16 cellular contexts compared by ENCODE assay signal in genomic region chr11:32122200-32122599, GRCh38. TPM values are rescaled to one million over a fixed set of nuclear protein-coding genes. Genes with fewer than 3 reads are reported as not detected.
DNase-seq lines count a peak whose midpoint lies in the region; ATAC-seq and TF ChIP-seq lines count a peak whose summit lies in the region.
"Had no signal": no experiment of that assay in that cellular context is flagged by ENCODE, and none has a peak within 500 bp of the region (broad histone marks: within the 10 kb centered on the region; RNA-seq: fewer than 3 reads in every experiment).

No MANE protein-coding gene starts in this region.

- CTCF ChIA-PET in CD8-positive, alpha-beta memory T cell (lab: Charles Lee), result no interaction called here

- H3K4me3 Mint-ChIP-seq in CD8-positive, alpha-beta memory T cell, result peak overlapping the region in 4 of 7 donors; percentile 26 to 72 (median 58)
- H3K4me3 Mint-ChIP-seq in central memory CD8-positive, alpha-beta T cell, result peak overlapping the region; percentile 64
- peak overlapping the region; percentile 28 for H3K4me3 Mint-ChIP-seq in natural killer cell treated with Interleukin-12 subunit alpha and Interleukin-12 subunit beta and Interleukin-15 and Interleukin-18, amount 100 ng/mL, for 72 hours
- H3K4me3 Mint-ChIP-seq: CD4-positive, alpha-beta memory T cell; GM23338; H9 had no signal

- no peaks in the 10 kb centered on the region for H3K36me3 ChIP-seq in CD8-positive, alpha-beta memory T cell (ENCODE audit: insufficient read depth, low read length)
- no peaks in the 10 kb centered on the region for H3K36me3 ChIP-seq in upper lobe of left lung

- H3K4me3 ChIP-seq in CD8-positive, alpha-beta memory T cell (ENCODE audit: low read length), result no peak overlapping the region
- H3K4me3 ChIP-seq in upper lobe of left lung, result no peak overlapping the region
- H3K4me3 ChIP-seq: GM12878, GM23338 had no signal

- peak; percentile 67 for ATAC-seq in central memory CD8-positive, alpha-beta T cell (replicated peaks; ENCODE audit: extremely low read depth, poor library complexity, severe bottlenecking)
- peak in 1 of 2 donors; percentile 62 for ATAC-seq in natural killer cell treated with Interleukin-12 subunit alpha and Interleukin-12 subunit beta and Interleukin-15 and Interleukin-18, amount 100 ng/mL, for 72 hours
- ATAC-seq in upper lobe of left lung (ENCODE audit: low FRiP score in 2 of 2), result no peak
- ATAC-seq in HG02970 (IDR thresholded peaks at IDR 0.05; ENCODE audit: low FRiP score, unreplicated experiment), result no peak
- ATAC-seq: GM12878, GM23338, HCT116 had no signal

- WGBS in upper lobe of left lung, 2 donors, result 67 to 79% methylated on average over 2 of the region's 2 CpGs

- H3K27ac Mint-ChIP-seq in CD8-positive, alpha-beta memory T cell, result peak overlapping the region in 5 of 8 donors; percentile 3 to 76 (median 33)
- peak overlapping the region; percentile 46 for H3K27ac Mint-ChIP-seq in central memory CD8-positive, alpha-beta T cell (ENCODE audit: low read depth)
- H3K27ac Mint-ChIP-seq in natural killer cell treated with Interleukin-12 subunit alpha and Interleukin-12 subunit beta and Interleukin-15 and Interleukin-18, amount 100 ng/mL, for 72 hours, result peak overlapping the region in 1 of 2 donors; percentile 2
- H3K27ac Mint-ChIP-seq: CD4-positive, alpha-beta memory T cell; GM23338; H9 had no signal

- H3K27me3 Mint-ChIP-seq in CD8-positive, alpha-beta memory T cell, result peaks cover 9 to 47% of the 10 kb centered on the region in 2 donors
- peaks cover 19% of the 10 kb centered on the region for H3K27me3 Mint-ChIP-seq in central memory CD8-positive, alpha-beta T cell
- H3K27me3 Mint-ChIP-seq in natural killer cell treated with Interleukin-12 subunit alpha and Interleukin-12 subunit beta and Interleukin-15 and Interleukin-18, amount 100 ng/mL, for 72 hours, result peaks cover 14 to 23% of the 10 kb centered on the region in 2 donors

- no peak for TF ChIP-seq POLR2A in upper lobe of left lung (IDR thresholded peaks at IDR 0.05)

- H3K4me1 ChIP-seq in CD8-positive, alpha-beta memory T cell (ENCODE audit: insufficient read depth, low read length), result no peaks in the 10 kb centered on the region
- no peaks in the 10 kb centered on the region for H3K4me1 ChIP-seq in upper lobe of left lung

- H3K9me3 ChIP-seq in CD8-positive, alpha-beta memory T cell (ENCODE audit: low read length), result no peaks in the 10 kb centered on the region
- no peaks in the 10 kb centered on the region for H3K9me3 ChIP-seq in upper lobe of left lung

- H3K27ac ChIP-seq in CD8-positive, alpha-beta memory T cell (ENCODE audit: low read depth, low read length), result no peak overlapping the region
- no peak overlapping the region for H3K27ac ChIP-seq in upper lobe of left lung

- no peak for TF ChIP-seq EP300 in upper lobe of left lung (IDR thresholded peaks at IDR 0.05)

- peaks cover 0 to 11% (median 8%) of the 10 kb centered on the region in 5 donors for H3K9me3 Mint-ChIP-seq in CD8-positive, alpha-beta memory T cell
- no peaks in the 10 kb centered on the region for H3K9me3 Mint-ChIP-seq in central memory CD8-positive, alpha-beta T cell
- peaks cover 3% of the 10 kb centered on the region for H3K9me3 Mint-ChIP-seq in natural killer cell treated with Interleukin-12 subunit alpha and Interleukin-12 subunit beta and Interleukin-15 and Interleukin-18, amount 100 ng/mL, for 72 hours
- H3K9me3 Mint-ChIP-seq: GM23338 had no signal

- TF ChIP-seq CTCF in upper lobe of left lung (IDR thresholded peaks at IDR 0.05), result no peak

- H3K36me3 Mint-ChIP-seq in CD8-positive, alpha-beta memory T cell, result peaks cover 0 to 7% (median 0%) of the 10 kb centered on the region in 3 donors
- H3K36me3 Mint-ChIP-seq in central memory CD8-positive, alpha-beta T cell (ENCODE audit: insufficient read depth), result peaks cover 4% of the 10 kb centered on the region
- peaks cover 21% of the 10 kb centered on the region for H3K36me3 Mint-ChIP-seq in natural killer cell treated with Interleukin-12 subunit alpha and Interleukin-12 subunit beta and Interleukin-15 and Interleukin-18, amount 100 ng/mL, for 72 hours
- H3K36me3 Mint-ChIP-seq: CD4-positive, alpha-beta memory T cell had no signal

- POLR2A ChIA-PET in CD8-positive, alpha-beta memory T cell (lab: Charles Lee), result no interaction called here

- peaks cover 0 to 26% (median 24%) of the 10 kb centered on the region in 3 donors for H3K4me1 Mint-ChIP-seq in CD8-positive, alpha-beta memory T cell
- peaks cover 36% of the 10 kb centered on the region for H3K4me1 Mint-ChIP-seq in central memory CD8-positive, alpha-beta T cell
- peaks cover 29% of the 10 kb centered on the region in 2 donors for H3K4me1 Mint-ChIP-seq in natural killer cell treated with Interleukin-12 subunit alpha and Interleukin-12 subunit beta and Interleukin-15 and Interleukin-18, amount 100 ng/mL, for 72 hours (ENCODE audit: low read depth in 2 of 2)
- H3K4me1 Mint-ChIP-seq: GM23338, H9 had no signal

- peak in 1 of 5 donors; percentile 25 for DNase-seq in CD8-positive, alpha-beta memory T cell
- no peak for DNase-seq in central memory CD8-positive, alpha-beta T cell (ENCODE audit: low spot score in 2 of 2)
- DNase-seq in natural killer cell treated with Interleukin-12 subunit alpha and Interleukin-12 subunit beta and Interleukin-15 and Interleukin-18, amount 100 ng/mL, for 72 hours (ENCODE audit: low spot score), result no peak
- DNase-seq in upper lobe of left lung (no peak), NCI-H187 treated with DMSO at 0.1 percent for 48 hours (lab: John Stamatoyannopoulos, UW) (no peak)
- DNase-seq: C1 segment of cervical spinal cord; CD4-positive, alpha-beta memory T cell; DMS 273 treated with DMSO at 0.1 percent for 48 hours; DMS79; EL; GDM1; H9 had no signal

- no peaks in the 10 kb centered on the region for H3K27me3 ChIP-seq in CD8-positive, alpha-beta memory T cell (ENCODE audit: insufficient read depth, low read length, poor library complexity, severe bottlenecking)
- H3K27me3 ChIP-seq in upper lobe of left lung, result no peaks in the 10 kb centered on the region

RNA-seq across cellular contexts. Expression of gene RCN1, which starts 31.3 kb away (rescaled TPM):
- 10 to 100 TPM; 30.9 to 35.1 TPM for total RNA-seq in CD8-positive, alpha-beta memory T cell
- 23.6 TPM for polyA plus RNA-seq in CD8-positive, alpha-beta memory T cell
- 10 to 100 TPM; 22.8 to 25.7 TPM for total RNA-seq in natural killer cell treated with Interleukin-12 subunit alpha and Interleukin-12 subunit beta and Interleukin-15 and Interleukin-18, amount 100 ng/mL, for 72 hours
- 10 to 100 TPM; 11.5 to 90.1 (median 49.8) TPM for total RNA-seq in upper lobe of left lung
